Comparison of ENCODE assay signal across 20 cellular contexts in genomic region chr1:3197781-3198316, GRCh38.
DNase-seq lines count a peak whose midpoint lies in the region; ATAC-seq, FAIRE-seq and TF ChIP-seq lines count a peak whose summit lies in the region.
"Had no signal": no experiment of that assay in that cellular context is flagged by ENCODE, and none has a peak within 500 bp of the region (broad histone marks: within the 10 kb centered on the region; RNA-seq: fewer than 3 reads in every experiment).

No MANE protein-coding gene starts in this region.

- H3K27me3 ChIP-seq in BLaER1 (peaks cover 24% of the 10 kb centered on the region), H1 (replicated peaks in 1 of 4; ENCODE audit: control insufficient read depth in 3 of 4, extremely low read depth in 1 of 4, insufficient read depth in 3 of 4, low read length in 3 of 4) (no peaks in the 10 kb centered on the region), stomach (no peaks in the 10 kb centered on the region)

- H3K4ac ChIP-seq in H1 (replicated peaks; ENCODE audit: insufficient read length, low read depth, low read length): no peak overlapping the region

- H3K79me1 ChIP-seq in H1 (ENCODE audit: low read depth, low read length): no peaks in the 10 kb centered on the region

- no peak for TF ChIP-seq EP300 in H1 (IDR thresholded peaks at IDR 0.05; ENCODE audit: borderline replicate concordance in 1 of 2, low read depth in 2 of 2, low read length in 2 of 2)
- TF ChIP-seq EP300 in stomach (IDR thresholded peaks at IDR 0.05): no peak

- no peak overlapping the region for H2BK12ac ChIP-seq in H1 (ENCODE audit: low read depth, low read length)

- H3K23me2 ChIP-seq in H1 (ENCODE audit: low read depth, low read length): no peaks in the 10 kb centered on the region

- DNase-seq in HuH-7 (ENCODE audit: low spot score): peak; percentile 74
- no peak for DNase-seq in H1 (ENCODE audit: low read depth in 1 of 2, low spot score in 2 of 2)
- no peak for DNase-seq in stomach
- DNase-seq in RKO (ENCODE audit: low spot score): no peak
- DNase-seq in DMS153 treated with DMSO at 0.1 percent for 48 hours (lab: John Stamatoyannopoulos, UW; ENCODE audit: unreplicated experiment): no peak
- DNase-seq in stimulated activated naive CD8-positive, alpha-beta T cell treated with anti-CD3 and anti-CD28 coated beads, Interleukin-15, Interleukin-2, amounts not matched to agents 100 U/mL and 50 U/mL, for 24 hours: no peak
- DNase-seq: C1 segment of cervical spinal cord, DMS79 treated with DMSO at 0.1 percent for 48 hours, H7, HFFc6, MM.1S, NCI-H1092, NCI-H1436 treated with DMSO at 0.1 percent for 48 hours, NCI-H2029 treated with DMSO at 0.1 percent for 48 hours, SHP77 treated with DMSO at 0.1 percent for 48 hours had no signal

- no peak overlapping the region for H2BK5ac ChIP-seq in H1 (ENCODE audit: low read depth, low read length)

- no peak overlapping the region for H2AK5ac ChIP-seq in H1 (ENCODE audit: low read depth, low read length)

- no peak overlapping the region for H2BK120ac ChIP-seq in H1 (replicated peaks; ENCODE audit: low read depth, low read length)

- no peak for FAIRE-seq in H1 (lab: Jason Lieb, UNC)
- FAIRE-seq: RCC 7860 had no signal

- 94% methylated on average over 15 of the region's 22 CpGs; no CpG with 5 or more reads in 1 of the 2 experiments for WGBS in H1 (ENCODE audit: extremely low coverage in 1 of 2, insufficient coverage in 1 of 2, insufficient read length in 1 of 2, insufficient replicate concordance in 2 of 2, low coverage in 1 of 2, low lambda C conversion rate in 2 of 2, missing lambda C conversion rate in 1 of 2), 2 experiments
- 81 to 94% (median 92%) methylated on average over 5 to 22 of the region's 22 CpGs for WGBS in stomach, 5 donors

- H3K9ac ChIP-seq in BLaER1 (0 out of 2 replicates have a peak overlapping the region, but pooled peaks have one; percentile 15), H1 (replicated peaks in 1 of 4; ENCODE audit: extremely low read depth in 1 of 4, low read depth in 3 of 4, low read length in 3 of 4) (no peak overlapping the region)
- H3K9ac ChIP-seq: SK-N-SH had no signal

- peak overlapping the region; percentile 73; the same call in 1 of the 2 replicates for H3K27ac ChIP-seq in BLaER1
- H3K27ac ChIP-seq in H1 (ENCODE audit: low read depth, low read length): no peak overlapping the region
- H3K27ac ChIP-seq in stomach: peak overlapping the region in 4 of 5 donors; percentile 10 to 58 (median 26)
- H3K27ac ChIP-seq: HL-60 had no signal

- TF ChIP-seq CTCF in H1 (IDR thresholded peaks at IDR 0.05; ENCODE audit: control extremely low read depth in 1 of 3, insufficient read depth in 1 of 3, low read depth in 1 of 3, low read length in 3 of 3) (no peak), stomach (IDR thresholded peaks at IDR 0.05) (no peak)

- peak overlapping the region; percentile 95 for H3K4me2 ChIP-seq in BLaER1
- no peak overlapping the region for H3K4me2 ChIP-seq in H1 (ENCODE audit: insufficient read depth in 1 of 2, low read depth in 2 of 2, low read length in 2 of 2)
- H3K4me2 ChIP-seq: SK-N-SH had no signal

- H4K5ac ChIP-seq in H1 (ENCODE audit: insufficient read length, low read depth, low read length): no peak overlapping the region

- peak overlapping the region; percentile 9 for H3K14ac ChIP-seq in H1 (ENCODE audit: insufficient read length)

- no peaks in the 10 kb centered on the region for H3K79me2 ChIP-seq in H1 (ENCODE audit: control insufficient read depth in 1 of 2, insufficient read depth in 2 of 2, low read length in 2 of 2)

- ATAC-seq in stimulated activated naive CD8-positive, alpha-beta T cell treated with anti-CD3 and anti-CD28 coated beads, Interleukin-15, Interleukin-2, amounts not matched to agents 100 U/mL and 50 U/mL, for 24 hours: no peak
- no peak for ATAC-seq in GM18909 (IDR thresholded peaks at IDR 0.05; ENCODE audit: poor library complexity, unreplicated experiment)

- no peak overlapping the region for H4K8ac ChIP-seq in H1 (ENCODE audit: extremely low read depth, insufficient read depth, low read length)

- TF ChIP-seq RAD21 in H1 (IDR thresholded peaks at IDR 0.05 in 1 of 2, conservative IDR thresholded peaks at IDR 0.05 in 1 of 2; ENCODE audit: low read depth in 2 of 2, low read length in 2 of 2): no peak

- no peak overlapping the region for H3K4me3 ChIP-seq in BLaER1
- H3K4me3 ChIP-seq in H1 (ENCODE audit: extremely low read depth in 1 of 4, insufficient read depth in 2 of 4, low read depth in 3 of 4, low read length in 4 of 4): no peak overlapping the region
- no peak overlapping the region for H3K4me3 ChIP-seq in stomach

- H3K9me3 ChIP-seq in BLaER1 (no peaks in the 10 kb centered on the region), H1 (ENCODE audit: insufficient read depth in 2 of 2, low read depth in 1 of 2, low read length in 1 of 2) (peaks cover under 1 to 7% of the 10 kb centered on the region in 2 experiments; a peak in 2 of 4 replicates), stomach (no peaks in the 10 kb centered on the region)
- H3K9me3 ChIP-seq: SK-N-SH had no signal

- intact Hi-C loops in stomach (cut with DNase I; ENCODE audit: low total_unique reads): no loop called here

- TF ChIP-seq POLR2A in H1 (IDR thresholded peaks at IDR 0.05; ENCODE audit: control extremely low read depth in 1 of 2, low read depth in 2 of 2, low read length in 2 of 2) (no peak), stomach (IDR thresholded peaks at IDR 0.05) (no peak)

- no peak overlapping the region for H3K56ac ChIP-seq in H1 (replicated peaks; ENCODE audit: insufficient read length, low read depth, low read length)

- peaks cover 98% of the 10 kb centered on the region for H3K4me1 ChIP-seq in BLaER1
- no peaks in the 10 kb centered on the region for H3K4me1 ChIP-seq in H1 (replicated peaks in 1 of 4; ENCODE audit: control insufficient read depth in 3 of 4, insufficient read depth in 4 of 4, low read length in 3 of 4)
- H3K4me1 ChIP-seq in stomach: peaks cover 10 to 21% (median 15%) of the 10 kb centered on the region in 4 donors

- H3K36me3 ChIP-seq in BLaER1 (no peaks in the 10 kb centered on the region), H1 (ENCODE audit: control insufficient read depth in 2 of 4, insufficient read depth in 4 of 4, low read length in 3 of 4) (no peaks in the 10 kb centered on the region), stomach (peaks cover 0 to 10% (median 0%) of the 10 kb centered on the region in 4 donors)

- H4K20me1 ChIP-seq in BLaER1 (no peaks in the 10 kb centered on the region), H1 (replicated peaks in 1 of 2; ENCODE audit: control insufficient read depth in 1 of 2, insufficient read depth in 2 of 2, low read length in 2 of 2) (no peaks in the 10 kb centered on the region)

- no peak overlapping the region for H2BK20ac ChIP-seq in H1 (ENCODE audit: low read length)

- H3K18ac ChIP-seq in H1 (ENCODE audit: extremely low read depth, low read length): no peak overlapping the region

- H2AFZ ChIP-seq in H1 (ENCODE audit: low read length): no peak overlapping the region

- H2BK15ac ChIP-seq in H1 (ENCODE audit: low read length): no peak overlapping the region

- POLR2A ChIA-PET in H1 (lab: Charles Lee; ENCODE audit: partially characterized antibody): no interaction called here

- H4K91ac ChIP-seq in H1 (replicated peaks; ENCODE audit: insufficient read length, low read length): no peak overlapping the region

- CTCF ChIA-PET in H1 (lab: Charles Lee; ENCODE audit: partially characterized antibody): interaction anchor here (1.4 to 1.8 kb wide), 4 partner anchors 10 to 636 kb away, joined by 3 to 4 read pairs (median 3); no protein-coding TSS in a partner anchor

- no peak overlapping the region for H3K23ac ChIP-seq in H1 (ENCODE audit: insufficient read length)

TF ChIP-seq in H1, 55 proteins besides CTCF, POLR2A, EP300 and RAD21:
- TF ChIP-seq KDM1A (IDR thresholded peaks at IDR 0.05; ENCODE audit: borderline replicate concordance, low read length): no peak
- no peak for TF ChIP-seq SAP30 (IDR thresholded peaks at IDR 0.05; ENCODE audit: insufficient read depth, insufficient replicate concordance, low read length)
- TF ChIP-seq PHF8 (conservative IDR thresholded peaks at IDR 0.05; ENCODE audit: low read depth, low read length): no peak
